Comparison of ENCODE assay signal across 1 cellular context in genomic region chr9:136849960-136850865, GRCh38.
TF ChIP-seq lines count a peak whose summit lies in the region.

No MANE protein-coding gene starts in this region.

TF ChIP-seq in HEK293, 187 proteins besides CTCF, POLR2A, EP300 and RAD21 (continued from another document):
- TF ChIP-seq, protein P1, sequence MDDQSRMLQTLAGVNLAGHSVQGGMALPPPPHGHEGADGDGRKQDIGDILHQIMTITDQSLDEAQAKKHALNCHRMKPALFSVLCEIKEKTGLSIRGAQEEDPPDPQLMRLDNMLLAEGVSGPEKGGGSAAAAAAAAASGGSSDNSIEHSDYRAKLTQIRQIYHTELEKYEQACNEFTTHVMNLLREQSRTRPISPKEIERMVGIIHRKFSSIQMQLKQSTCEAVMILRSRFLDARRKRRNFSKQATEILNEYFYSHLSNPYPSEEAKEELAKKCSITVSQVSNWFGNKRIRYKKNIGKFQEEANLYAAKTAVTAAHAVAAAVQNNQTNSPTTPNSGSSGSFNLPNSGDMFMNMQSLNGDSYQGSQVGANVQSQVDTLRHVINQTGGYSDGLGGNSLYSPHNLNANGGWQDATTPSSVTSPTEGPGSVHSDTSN (CRISPR knock-in tag; IDR thresholded peaks at IDR 0.05), result no peak
- no peak for TF ChIP-seq ZXDB (tag by site-specific recombination; IDR thresholded peaks at IDR 0.05)
- no peak for TF ChIP-seq ZNF549 (tag by site-specific recombination; IDR thresholded peaks at IDR 0.05)
- no peak for TF ChIP-seq OVOL3 (tag by site-specific recombination; IDR thresholded peaks at IDR 0.05)
- TF ChIP-seq GFI1B (tag by site-specific recombination; IDR thresholded peaks at IDR 0.05), result no peak
- TF ChIP-seq FEZF1 (tag by site-specific recombination; IDR thresholded peaks at IDR 0.05), result no peak
